ENCODE assay signal across 8 cellular contexts in the genomic region with DNA sequence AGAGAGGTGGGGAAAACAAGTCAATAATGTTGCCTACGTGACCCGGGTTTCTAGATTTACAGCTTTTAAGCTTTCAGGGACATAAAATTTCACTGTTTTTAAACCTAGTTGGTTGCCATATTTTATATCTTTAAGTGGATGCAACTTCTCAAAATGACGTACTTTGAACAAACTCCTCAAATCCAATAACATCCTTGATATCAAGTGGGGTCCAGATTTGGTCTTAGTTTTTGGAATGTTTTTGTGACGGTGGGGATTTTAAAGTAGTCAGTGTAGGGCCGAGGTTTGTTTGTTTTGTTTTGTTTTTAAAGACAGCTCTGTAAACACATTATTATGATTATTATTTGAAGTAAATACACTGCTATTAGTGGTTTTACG. TPM values are rescaled to one million over a fixed set of nuclear protein-coding genes. Genes with fewer than 3 reads are reported as not detected.
A peak's percentile ranks its signal among the peaks of the same experiment; 100 is the strongest.
DNase-seq lines count a peak whose midpoint lies in the region; ATAC-seq, FAIRE-seq and TF ChIP-seq lines count a peak whose summit lies in the region.

No MANE protein-coding gene starts in this region.

- peak overlapping the region; percentile 32 for H2AFZ ChIP-seq in HepG2 (ENCODE audit: low read length)

- TF ChIP-seq RAD21 in HepG2 (CRISPR knock-in tag; IDR thresholded peaks at IDR 0.05): no peak

- peak overlapping the region; percentile 97 for H3K4me3 Mint-ChIP-seq in activated CD8-positive, alpha-beta memory T cell treated with anti-CD3 and anti-CD28 coated beads, Interleukin-2, amount 10 ng/mL, durations not matched to agents 7 days and 5 days
- H3K4me3 Mint-ChIP-seq in activated CD8-positive, alpha-beta T cell treated with anti-CD3 and anti-CD28 coated beads, Interleukin-2, amount 10 ng/mL, durations not matched to agents 7 days and 5 days: peak overlapping the region; percentile 98

- H3K36me3 ChIP-seq in HepG2 (replicated peaks in 1 of 2; ENCODE audit: control insufficient read depth in 1 of 2, insufficient read depth in 2 of 2, low read length in 2 of 2) (peaks cover 0 to 4% of the 10 kb centered on the region in 2 experiments; a peak in 2 of 5 replicates), thymus (ENCODE audit: control insufficient read depth, insufficient read depth) (no peaks in the 10 kb centered on the region)

- peak overlapping the region; percentile 68 for H3K4me2 ChIP-seq in HepG2 (ENCODE audit: low read depth, low read length)

- H3K36me3 Mint-ChIP-seq in activated CD8-positive, alpha-beta memory T cell treated with anti-CD3 and anti-CD28 coated beads, Interleukin-2, amount 10 ng/mL, durations not matched to agents 7 days and 5 days: peaks cover 31% of the 10 kb centered on the region
- H3K36me3 Mint-ChIP-seq in activated CD8-positive, alpha-beta T cell treated with anti-CD3 and anti-CD28 coated beads, Interleukin-2, amount 10 ng/mL, durations not matched to agents 7 days and 5 days (ENCODE audit: low read depth): peaks cover 52% of the 10 kb centered on the region
- peaks cover 13 to 22% of the 10 kb centered on the region in 2 donors for H3K36me3 Mint-ChIP-seq in activated naive CD4-positive, alpha-beta T cell treated with anti-CD3 and anti-CD28 coated beads, Interleukin-2, amount 50 U/mL, for 72 hours

- H3K79me2 ChIP-seq in HepG2 (ENCODE audit: insufficient read depth, low read length): peaks cover 33% of the 10 kb centered on the region

- no peaks in the 10 kb centered on the region for H3K9me3 Mint-ChIP-seq in activated CD8-positive, alpha-beta memory T cell treated with anti-CD3 and anti-CD28 coated beads, Interleukin-2, amount 10 ng/mL, durations not matched to agents 7 days and 5 days (ENCODE audit: low read depth)
- H3K9me3 Mint-ChIP-seq in activated CD8-positive, alpha-beta T cell treated with anti-CD3 and anti-CD28 coated beads, Interleukin-2, amount 10 ng/mL, durations not matched to agents 7 days and 5 days (ENCODE audit: insufficient read depth): no peaks in the 10 kb centered on the region
- no peaks in the 10 kb centered on the region for H3K9me3 Mint-ChIP-seq in activated naive CD4-positive, alpha-beta T cell treated with anti-CD3 and anti-CD28 coated beads, Interleukin-2, amount 50 U/mL, for 72 hours

- no peak for TF ChIP-seq CTCF in HepG2 (CRISPR knock-in tag; IDR thresholded peaks at IDR 0.05)

- peaks cover 41% of the 10 kb centered on the region for H3K27me3 Mint-ChIP-seq in activated CD8-positive, alpha-beta memory T cell treated with anti-CD3 and anti-CD28 coated beads, Interleukin-2, amount 10 ng/mL, durations not matched to agents 7 days and 5 days
- no peaks in the 10 kb centered on the region for H3K27me3 Mint-ChIP-seq in activated CD8-positive, alpha-beta T cell treated with anti-CD3 and anti-CD28 coated beads, Interleukin-2, amount 10 ng/mL, durations not matched to agents 7 days and 5 days (ENCODE audit: low read depth)

- no peaks in the 10 kb centered on the region; a peak in 1 of 5 replicates for H3K27me3 ChIP-seq in HepG2 (ENCODE audit: control insufficient read depth in 1 of 2, insufficient read depth in 2 of 2, low read length in 2 of 2)
- no peaks in the 10 kb centered on the region for H3K27me3 ChIP-seq in thymus (ENCODE audit: control insufficient read depth, insufficient read depth)

- H4K20me1 ChIP-seq in HepG2 (ENCODE audit: insufficient read depth, low read length): no peaks in the 10 kb centered on the region

- no peak for TF ChIP-seq EP300 in HepG2 (IDR thresholded peaks at IDR 0.05; ENCODE audit: low read depth in 2 of 2, low read length in 2 of 2)
- no peak for TF ChIP-seq EP300 in HepG2 (CRISPR knock-in tag; IDR thresholded peaks at IDR 0.05; ENCODE audit: borderline replicate concordance)

- H3K27ac Mint-ChIP-seq in activated CD8-positive, alpha-beta memory T cell treated with anti-CD3 and anti-CD28 coated beads, Interleukin-2, amount 10 ng/mL, durations not matched to agents 7 days and 5 days: peak overlapping the region; percentile 90
- H3K27ac Mint-ChIP-seq in activated CD8-positive, alpha-beta T cell treated with anti-CD3 and anti-CD28 coated beads, Interleukin-2, amount 10 ng/mL, durations not matched to agents 7 days and 5 days: peak overlapping the region; percentile 98
- peak overlapping the region in 1 of 2 donors; percentile 82 for H3K27ac Mint-ChIP-seq in activated naive CD4-positive, alpha-beta T cell treated with anti-CD3 and anti-CD28 coated beads, Interleukin-2, amount 50 U/mL, for 72 hours

- H3K4me1 ChIP-seq in HepG2 (ENCODE audit: insufficient read depth, low read length): peaks cover 17% of the 10 kb centered on the region; the same call in 1 of the 2 replicates
- H3K4me1 ChIP-seq in thymus (ENCODE audit: control insufficient read depth, insufficient read depth, low read length): peaks cover 5% of the 10 kb centered on the region

- in situ Hi-C loops in HepG2 (cut with HindIII; ENCODE audit: extremely low pct_ligation_motif_present, low pct_unique_long_range_greater_than_20kb): loop anchor here (10.0 kb wide), 1 partner anchor 64 kb away; no protein-coding TSS in a partner anchor

- intact Hi-C loops in HepG2 (cut with micrococcal nuclease; ENCODE audit: unreplicated experiment): no loop called here

- BruUV-seq in HepG2 (replicated peaks; lab: Mats Ljungman, UMichigan): TSS peak; percentile 50

- POLR2A ChIA-PET in activated CD8-positive, alpha-beta T cell treated with anti-CD3 and anti-CD28 coated beads, Interleukin-2, amount 10 ng/mL, durations not matched to agents 7 days and 5 days (lab: Charles Lee): interaction anchor here (0.6 to 4.1 kb wide), 8 partner anchors 8 to 549 kb away, joined by 3 to 85 read pairs (median 6); a partner anchor contains a TSS
- POLR2A ChIA-PET in HepG2 (lab: Yijun Ruan, JAX): interaction anchor here (2.8 to 3.5 kb wide), 2 partner anchors 7 to 10 kb away, joined by 23 to 37 read pairs; a partner anchor contains a TSS

- H3K9me3 ChIP-seq in HepG2 (ENCODE audit: low read length) (no peaks in the 10 kb centered on the region), thymus (ENCODE audit: control insufficient read depth) (no peaks in the 10 kb centered on the region)

- CTCF ChIA-PET in activated CD8-positive, alpha-beta memory T cell treated with anti-CD3 and anti-CD28 coated beads, Interleukin-2, amount 10 ng/mL, durations not matched to agents 7 days and 5 days (lab: Charles Lee): interaction anchor here (2.7 to 4.3 kb wide), 4 partner anchors 7 to 265 kb away, joined by 6 to 42 read pairs (median 22); a partner anchor contains a TSS
- CTCF ChIA-PET in activated CD8-positive, alpha-beta T cell treated with anti-CD3 and anti-CD28 coated beads, Interleukin-2, amount 10 ng/mL, durations not matched to agents 7 days and 5 days (lab: Charles Lee): interaction anchor here (1.7 to 3.8 kb wide), 4 partner anchors 9 to 221 kb away, joined by 3 to 30 read pairs (median 12); a partner anchor contains a TSS
- CTCF ChIA-PET in HepG2 (lab: Yijun Ruan, JAX; ENCODE audit: low intra/inter-chr PET ratio, low total read pairs): no interaction called here

- H3K4me1 Mint-ChIP-seq in activated CD8-positive, alpha-beta memory T cell treated with anti-CD3 and anti-CD28 coated beads, Interleukin-2, amount 10 ng/mL, durations not matched to agents 7 days and 5 days: peaks cover 26% of the 10 kb centered on the region
- H3K4me1 Mint-ChIP-seq in activated CD8-positive, alpha-beta T cell treated with anti-CD3 and anti-CD28 coated beads, Interleukin-2, amount 10 ng/mL, durations not matched to agents 7 days and 5 days (ENCODE audit: low read depth): peaks cover 43% of the 10 kb centered on the region

- TF ChIP-seq POLR2A in HepG2 (IDR thresholded peaks at IDR 0.05; ENCODE audit: insufficient read depth in 1 of 2, low read depth in 2 of 2, low read length in 2 of 2): no peak

- WGBS in HepG2 (ENCODE audit: low lambda C conversion rate): under 1% methylated on average over 6 of the region's 6 CpGs
- WGBS in thymus: 15% methylated on average over 6 of the region's 6 CpGs

- H3K27ac ChIP-seq in HepG2 (ENCODE audit: extremely low read length, insufficient read depth, low read length) (peak overlapping the region; percentile 98), thymus (ENCODE audit: low read depth) (peak overlapping the region; percentile 98)

- H3K9ac ChIP-seq in HepG2 (ENCODE audit: insufficient read depth, low read depth, low read length): peak overlapping the region; percentile 93

- H3K4me3 ChIP-seq in HepG2 (replicated peaks in 1 of 3; ENCODE audit: insufficient read depth in 1 of 3, low read depth in 2 of 3, low read length in 3 of 3): peak overlapping the region; percentile 91 to 99 (median 98)
- H3K4me3 ChIP-seq in thymus (ENCODE audit: low read length): peak overlapping the region; percentile 91

- FAIRE-seq in HepG2 (lab: Jason Lieb, UNC): no peak

- DNase-seq in activated CD8-positive, alpha-beta memory T cell treated with anti-CD3 and anti-CD28 coated beads, Interleukin-2, amount 10 ng/mL, durations not matched to agents 7 days and 5 days: no peak
- no peak for DNase-seq in activated CD8-positive, alpha-beta memory T cell treated with anti-CD3 and anti-CD28 coated beads, Interleukin-2, amount 50 U/mL, for 4 hours
- DNase-seq in activated CD8-positive, alpha-beta T cell treated with anti-CD3 and anti-CD28 coated beads, Interleukin-2, amount 10 ng/mL, durations not matched to agents 7 days and 5 days: no peak
- DNase-seq in HepG2 (ENCODE audit: low spot score) (no peak), SK-N-DZ (ENCODE audit: low spot score) (no peak), GDM1 (lab: John Stamatoyannopoulos, UW) (no peak)
- no peak for DNase-seq in activated naive CD4-positive, alpha-beta T cell treated with anti-CD3 and anti-CD28 coated beads, Interleukin-2, amount 50 U/mL, for 72 hours (ENCODE audit: low spot score in 2 of 2)

- no peak for ATAC-seq in activated CD8-positive, alpha-beta memory T cell treated with anti-CD3 and anti-CD28 coated beads, Interleukin-2, amount 10 ng/mL, durations not matched to agents 7 days and 5 days
- ATAC-seq in activated CD8-positive, alpha-beta T cell treated with anti-CD3 and anti-CD28 coated beads, Interleukin-2, amount 10 ng/mL, durations not matched to agents 7 days and 5 days: no peak
- no peak for ATAC-seq in HepG2
- ATAC-seq in activated naive CD4-positive, alpha-beta T cell treated with anti-CD3 and anti-CD28 coated beads, Interleukin-2, amount 50 U/mL, for 72 hours: no peak

RNA-seq across cellular contexts. Expression of a gene that starts 0.5 kb away (rescaled TPM):
- total RNA-seq in activated CD8-positive, alpha-beta memory T cell treated with anti-CD3 and anti-CD28 coated beads, Interleukin-2, amount 10 ng/mL, durations not matched to agents 7 days and 5 days: 10 to 100 TPM; 43.6 to 56.5 TPM
- 10 to 100 TPM; 82.0 to 82.5 TPM for total RNA-seq in activated CD8-positive, alpha-beta T cell treated with anti-CD3 and anti-CD28 coated beads, Interleukin-2, amount 10 ng/mL, durations not matched to agents 7 days and 5 days
- 13.7 and 14.0 TPM in 2 replicates for total RNA-seq in HepG2 (2016; rRNA removed; fragmentation: Illumina TruSeq; extraction: Trizol)
- total RNA-seq in HepG2 (2016; cell fraction: cytosol; rRNA removed; fragmentation: Illumina TruSeq; extraction: Trizol; ENCODE audit: low read depth): 4.5 and 4.8 TPM in 2 replicates
- total RNA-seq in HepG2 (2016; cell fraction: insoluble cytoplasmic fraction; rRNA removed; fragmentation: Illumina TruSeq; extraction: Trizol): 12.6 and 14.5 TPM in 2 replicates
- total RNA-seq in HepG2 (2016; cell fraction: membrane; rRNA removed; fragmentation: Illumina TruSeq; extraction: Trizol): 8.9 and 9.6 TPM in 2 replicates
- total RNA-seq in HepG2 (2016; cell fraction: nucleus; rRNA removed; fragmentation: Illumina TruSeq; extraction: Trizol): 8.9 and 10.3 TPM in 2 replicates
- polyA plus RNA-seq in HepG2 (2011; rRNA removed) (5.1 and 7.8 TPM in 2 replicates), thymus (24.2 TPM)
- 7.3 and 7.5 TPM in 2 replicates for polyA plus RNA-seq in HepG2 (2011; cell fraction: cytosol; rRNA removed)
- polyA plus RNA-seq in HepG2 (2011; cell fraction: nucleus; rRNA removed): 2.3 and 4.0 TPM in 2 replicates
- polyA plus RNA-seq in HepG2 (2012): 4.7 and 10.1 TPM in 2 replicates
- 3.9 and 4.1 TPM in 2 replicates for polyA plus RNA-seq in HepG2 (2016; cell fraction: cytosol; fragmentation: Illumina TruSeq; extraction: Trizol; ENCODE audit: low read depth)
- 21.4 and 22.7 TPM in 2 replicates for polyA plus RNA-seq in HepG2 (2016; cell fraction: insoluble cytoplasmic fraction; fragmentation: Illumina TruSeq; extraction: Trizol; ENCODE audit: low read depth)
- polyA plus RNA-seq in HepG2 (2016; cell fraction: membrane; fragmentation: Illumina TruSeq; extraction: Trizol; ENCODE audit: low read depth): 9.0 and 9.1 TPM in 2 replicates
- 13.7 and 14.7 TPM in 2 replicates for polyA plus RNA-seq in HepG2 (2016; cell fraction: nucleus; fragmentation: Illumina TruSeq; extraction: Trizol; ENCODE audit: insufficient read depth, low read depth)
- polyA minus RNA-seq in HepG2 (2011; rRNA and poly(A)+ RNA removed; ENCODE audit: low replicate concordance): 5.8 and 52.1 TPM in 2 replicates
- polyA minus RNA-seq in HepG2 (2011; cell fraction: cytosol; rRNA and poly(A)+ RNA removed): 4.9 and 5.0 TPM in 2 replicates
- polyA minus RNA-seq in HepG2 (2011; cell fraction: nucleus; rRNA and poly(A)+ RNA removed): 3.1 and 7.9 TPM in 2 replicates
- polyA plus RNA-seq in SK-N-DZ (2014; cell fraction: cytosol; rRNA removed): 64.1 and 65.1 TPM in 2 replicates
- 36.5 and 43.2 TPM in 2 replicates for polyA plus RNA-seq in SK-N-DZ (2014; cell fraction: nucleus; rRNA removed)
- 1 to 10 TPM; 5.6 to 10.0 TPM for total RNA-seq in activated naive CD4-positive, alpha-beta T cell treated with anti-CD3 and anti-CD28 coated beads, Interleukin-2, amount 50 U/mL, for 72 hours

RNA-seq across cellular contexts. Expression of a gene that starts 10.4 kb away (rescaled TPM):
- 10 to 100 TPM; 84.4 to 94.4 TPM for total RNA-seq in activated CD8-positive, alpha-beta memory T cell treated with anti-CD3 and anti-CD28 coated beads, Interleukin-2, amount 10 ng/mL, durations not matched to agents 7 days and 5 days
- 100 to 1,000 TPM in 1 of 2 experiments, 10 to 100 TPM in 1; 95.6 to 104 TPM for total RNA-seq in activated CD8-positive, alpha-beta T cell treated with anti-CD3 and anti-CD28 coated beads, Interleukin-2, amount 10 ng/mL, durations not matched to agents 7 days and 5 days
- total RNA-seq in HepG2 (2016; rRNA removed; fragmentation: Illumina TruSeq; extraction: Trizol): 63.3 and 82.8 TPM in 2 replicates
- 40.5 and 48.6 TPM in 2 replicates for total RNA-seq in HepG2 (2016; cell fraction: cytosol; rRNA removed; fragmentation: Illumina TruSeq; extraction: Trizol; ENCODE audit: low read depth)
- 63.0 and 76.3 TPM in 2 replicates for total RNA-seq in HepG2 (2016; cell fraction: insoluble cytoplasmic fraction; rRNA removed; fragmentation: Illumina TruSeq; extraction: Trizol)
- 58.2 and 67.7 TPM in 2 replicates for total RNA-seq in HepG2 (2016; cell fraction: membrane; rRNA removed; fragmentation: Illumina TruSeq; extraction: Trizol)
- 57.2 and 61.7 TPM in 2 replicates for total RNA-seq in HepG2 (2016; cell fraction: nucleus; rRNA removed; fragmentation: Illumina TruSeq; extraction: Trizol)
- polyA plus RNA-seq in HepG2 (2011; rRNA removed) (15.6 and 19.4 TPM in 2 replicates), thymus (39.1 TPM)
- polyA plus RNA-seq in HepG2 (2011; cell fraction: cytosol; rRNA removed): 8.4 and 15.7 TPM in 2 replicates
- polyA plus RNA-seq in HepG2 (2011; cell fraction: nucleus; rRNA removed): 5.8 and 7.7 TPM in 2 replicates
- polyA plus RNA-seq in HepG2 (2012): 38.8 and 46.7 TPM in 2 replicates
- 21.2 and 29.2 TPM in 2 replicates for polyA plus RNA-seq in HepG2 (2016; cell fraction: cytosol; fragmentation: Illumina TruSeq; extraction: Trizol; ENCODE audit: low read depth)
- polyA plus RNA-seq in HepG2 (2016; cell fraction: insoluble cytoplasmic fraction; fragmentation: Illumina TruSeq; extraction: Trizol; ENCODE audit: low read depth): 72.2 and 73.8 TPM in 2 replicates
- 36.3 and 46.3 TPM in 2 replicates for polyA plus RNA-seq in HepG2 (2016; cell fraction: membrane; fragmentation: Illumina TruSeq; extraction: Trizol; ENCODE audit: low read depth)
- 32.7 and 33.6 TPM in 2 replicates for polyA plus RNA-seq in HepG2 (2016; cell fraction: nucleus; fragmentation: Illumina TruSeq; extraction: Trizol; ENCODE audit: insufficient read depth, low read depth)
- 14.1 and 57.5 TPM in 2 replicates for polyA minus RNA-seq in HepG2 (2011; rRNA and poly(A)+ RNA removed; ENCODE audit: low replicate concordance)
- 29.2 and 31.0 TPM in 2 replicates for polyA minus RNA-seq in HepG2 (2011; cell fraction: cytosol; rRNA and poly(A)+ RNA removed)
- 53.7 and 80.9 TPM in 2 replicates for polyA minus RNA-seq in HepG2 (2011; cell fraction: nucleus; rRNA and poly(A)+ RNA removed)
- polyA plus RNA-seq in SK-N-DZ (2014; cell fraction: cytosol; rRNA removed): 59.5 and 84.5 TPM in 2 replicates
- 38.0 and 39.2 TPM in 2 replicates for polyA plus RNA-seq in SK-N-DZ (2014; cell fraction: nucleus; rRNA removed)
- 100 to 1,000 TPM in 1 of 2 donors, 10 to 100 TPM in 1; 58.1 to 101 TPM for total RNA-seq in activated naive CD4-positive, alpha-beta T cell treated with anti-CD3 and anti-CD28 coated beads, Interleukin-2, amount 50 U/mL, for 72 hours
